Comparison of ENCODE assay signal across 1 cellular context in genomic region chr5:31531888-31532710, GRCh38.
TF ChIP-seq lines count a peak whose summit lies in the region.

TSS of gene C5orf22 (plus strand) at chr5:31532301. CDS start at chr5:31532393, 92 bp downstream.
TSS of gene DROSHA (minus strand) at chr5:31532093. CDS start at chr5:31529059, 3,034 bp downstream.

TF ChIP-seq in HepG2, 621 proteins besides CTCF, POLR2A, EP300 and RAD21 (continued from another document and continues in another):
- 0 out of 2 replicates have a peak, but pooled peaks have one; percentile 9 for TF ChIP-seq HBP1 (CRISPR knock-in tag; IDR thresholded peaks at IDR 0.05; ENCODE audit: low read depth)
- TF ChIP-seq HNRNPLL (IDR thresholded peaks at IDR 0.05; ENCODE audit: low read depth, low read length, poor library complexity, severe bottlenecking), result peak; percentile 88
- TF ChIP-seq ZNF256 (CRISPR knock-in tag; conservative IDR thresholded peaks at IDR 0.05), result no peak
- no peak; the same call in 1 of the 2 replicates for TF ChIP-seq MEF2D (CRISPR knock-in tag; IDR thresholded peaks at IDR 0.05)
- peak; percentile 59; the same call in 1 of the 2 replicates for TF ChIP-seq ZNF577 (CRISPR knock-in tag; IDR thresholded peaks at IDR 0.05; ENCODE audit: borderline replicate concordance, low read depth)
- TF ChIP-seq TOE1 (CRISPR knock-in tag; IDR thresholded peaks at IDR 0.05), result no peak
- TF ChIP-seq HNF4A (CRISPR knock-in tag; IDR thresholded peaks at IDR 0.05), result no peak
- peak; percentile 41; the same call in 1 of the 2 replicates for TF ChIP-seq HNRNPL (IDR thresholded peaks at IDR 0.05; ENCODE audit: low read depth, low read length)
- TF ChIP-seq ZNF253 (CRISPR knock-in tag; IDR thresholded peaks at IDR 0.05; ENCODE audit: borderline replicate concordance), result no peak
- TF ChIP-seq PCBP1 (IDR thresholded peaks at IDR 0.05; ENCODE audit: borderline replicate concordance, low read depth, low read length), result 0 out of 2 replicates have a peak, but pooled peaks have one; percentile 72
- peak; percentile 50; the same call in 1 of the 2 replicates for TF ChIP-seq TAF1 (CRISPR knock-in tag; IDR thresholded peaks at IDR 0.05)
- 0 out of 2 replicates have a peak, but pooled peaks have one; percentile 16 for TF ChIP-seq ZBTB44 (CRISPR knock-in tag; IDR thresholded peaks at IDR 0.05)
- no peak for TF ChIP-seq ZNF644 (CRISPR knock-in tag; IDR thresholded peaks at IDR 0.05; ENCODE audit: low read depth)
- no peak for TF ChIP-seq U2AF2 (IDR thresholded peaks at IDR 0.05; ENCODE audit: low read depth, low read length)
- TF ChIP-seq REL (CRISPR knock-in tag; conservative IDR thresholded peaks at IDR 0.05), result no peak
- TF ChIP-seq ZNF574 (CRISPR knock-in tag; IDR thresholded peaks at IDR 0.05), result peak; percentile 66; the same call in 1 of the 2 replicates
- TF ChIP-seq ZNF83 (CRISPR knock-in tag; IDR thresholded peaks at IDR 0.05; ENCODE audit: borderline replicate concordance), result no peak
- no peak; the same call in 1 of the 2 replicates for TF ChIP-seq ZBTB8A (CRISPR knock-in tag; IDR thresholded peaks at IDR 0.05; ENCODE audit: borderline replicate concordance, low read depth)
- TF ChIP-seq KDM5A (IDR thresholded peaks at IDR 0.05; ENCODE audit: borderline replicate concordance, low read length), result peak; percentile 81
- TF ChIP-seq ZNF558 (CRISPR knock-in tag; IDR thresholded peaks at IDR 0.05; ENCODE audit: borderline replicate concordance), result no peak
- TF ChIP-seq CSRNP1 (CRISPR knock-in tag; IDR thresholded peaks at IDR 0.05), result peak; percentile 24; the same call in 1 of the 2 replicates
- TF ChIP-seq SALL1 (CRISPR knock-in tag; IDR thresholded peaks at IDR 0.05), result peak; percentile 60
- no peak for TF ChIP-seq FOXP1 (IDR thresholded peaks at IDR 0.05)
- TF ChIP-seq FOXP1 (CRISPR knock-in tag; IDR thresholded peaks at IDR 0.05), result no peak
- TF ChIP-seq ZNF17 (CRISPR knock-in tag; IDR thresholded peaks at IDR 0.05), result no peak
- no peak for TF ChIP-seq RAD51 (IDR thresholded peaks at IDR 0.05; ENCODE audit: borderline replicate concordance)
- TF ChIP-seq TCF12 (IDR thresholded peaks at IDR 0.05), result no peak
- TF ChIP-seq TCF12 (CRISPR knock-in tag; IDR thresholded peaks at IDR 0.05), result no peak
- no peak for TF ChIP-seq IKZF1 (IDR thresholded peaks at IDR 0.05)
- TF ChIP-seq ZNF598 (CRISPR knock-in tag; IDR thresholded peaks at IDR 0.05; ENCODE audit: borderline replicate concordance), result no peak
- TF ChIP-seq CENPX (CRISPR knock-in tag; IDR thresholded peaks at IDR 0.05), result no peak
- TF ChIP-seq NFE2L1 (CRISPR knock-in tag; IDR thresholded peaks at IDR 0.05; ENCODE audit: borderline replicate concordance), result no peak
- no peak for TF ChIP-seq HMG20A (CRISPR knock-in tag; IDR thresholded peaks at IDR 0.05; ENCODE audit: borderline replicate concordance)
- 0 out of 2 replicates have a peak, but pooled peaks have one; percentile 52 for TF ChIP-seq IRF2 (CRISPR knock-in tag; IDR thresholded peaks at IDR 0.05)
- peak; percentile 83 for TF ChIP-seq POLR2G (IDR thresholded peaks at IDR 0.05; ENCODE audit: low read depth, low read length)
- TF ChIP-seq REXO4 (CRISPR knock-in tag; IDR thresholded peaks at IDR 0.05; ENCODE audit: borderline replicate concordance), result no peak
- peak; percentile 86; the same call in 1 of the 2 replicates for TF ChIP-seq HMGXB3 (CRISPR knock-in tag; IDR thresholded peaks at IDR 0.05; ENCODE audit: borderline replicate concordance)
- TF ChIP-seq ZNF552 (CRISPR knock-in tag; IDR thresholded peaks at IDR 0.05; ENCODE audit: borderline replicate concordance), result no peak
- peak; percentile 85 for TF ChIP-seq PHF21A (CRISPR knock-in tag; IDR thresholded peaks at IDR 0.05)
- TF ChIP-seq ZNF687 (CRISPR knock-in tag; IDR thresholded peaks at IDR 0.05), result peak; percentile 78
- TF ChIP-seq KMT2B (CRISPR knock-in tag; IDR thresholded peaks at IDR 0.05), result peak; percentile 73
- no peak for TF ChIP-seq ZNF7 (CRISPR knock-in tag; IDR thresholded peaks at IDR 0.05)
- no peak for TF ChIP-seq TCF7L2 (IDR thresholded peaks at IDR 0.05; ENCODE audit: low read depth, low read length)
- TF ChIP-seq ZNF800 (CRISPR knock-in tag; IDR thresholded peaks at IDR 0.05), result no peak
- TF ChIP-seq DMAP1 (CRISPR knock-in tag; IDR thresholded peaks at IDR 0.05), result no peak
- peak; percentile 63; the same call in 1 of the 2 replicates for TF ChIP-seq CHD2 (IDR thresholded peaks at IDR 0.05; ENCODE audit: low read depth, low read length)
